ENCODE assay signal across 9 cellular contexts in the genomic region with DNA sequence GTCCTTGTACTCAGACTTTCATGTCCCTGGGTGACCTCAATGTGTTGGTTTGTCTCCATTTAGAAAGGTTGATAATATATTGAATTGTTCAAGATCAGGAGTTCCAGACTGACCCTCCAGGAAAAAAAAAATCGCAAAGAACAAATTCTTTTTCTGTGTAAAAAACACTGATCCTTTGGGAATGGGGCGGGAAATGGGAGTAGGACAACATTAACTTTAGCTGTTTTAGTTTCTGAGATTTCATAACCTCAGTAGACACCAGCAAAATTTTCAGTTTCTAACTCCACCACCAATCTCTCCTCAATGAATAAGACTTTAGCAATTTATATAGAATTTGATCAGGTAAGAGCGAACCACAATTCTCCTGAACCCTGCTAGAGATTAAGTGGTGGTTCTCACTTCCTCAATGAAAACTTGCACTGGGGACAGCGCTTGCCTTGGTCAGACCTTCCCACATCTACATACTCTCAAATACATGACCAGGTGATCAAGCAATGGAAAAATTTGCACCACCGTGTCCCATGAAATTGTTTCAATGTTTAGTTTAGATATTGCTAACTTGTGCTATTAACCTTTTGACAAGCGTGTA.
DNase-seq lines count a peak whose midpoint lies in the region; ATAC-seq and TF ChIP-seq lines count a peak whose summit lies in the region.
"Had no signal": no experiment of that assay in that cellular context is flagged by ENCODE, and none has a peak within 500 bp of the region (broad histone marks: within the 10 kb centered on the region; RNA-seq: fewer than 3 reads in every experiment).

No MANE protein-coding gene starts in this region.

- H4K20me1 ChIP-seq in MM.1S (ENCODE audit: insufficient read depth, low read length), result no peaks in the 10 kb centered on the region

- H3K27me3 Mint-ChIP-seq in type B pancreatic cell, result no peaks in the 10 kb centered on the region

- H3K79me2 ChIP-seq in MM.1S (ENCODE audit: low read length), result no peaks in the 10 kb centered on the region

- H3K9ac ChIP-seq in MM.1S (ENCODE audit: low read length), result no peak overlapping the region

- no peak overlapping the region for H3K27ac Mint-ChIP-seq in type B pancreatic cell

- DNase-seq in MM.1S (peak; percentile 16), lung (ENCODE audit: low spot score) (no peak), type B pancreatic cell (ENCODE audit: extremely low spot score, unreplicated experiment) (no peak), NCI-H1436 (lab: John Stamatoyannopoulos, UW) (no peak), amygdala (lab: John Stamatoyannopoulos, UW) (no peak)
- DNase-seq: pancreas, SIG-M5 had no signal

- H3K9me3 ChIP-seq in MM.1S (replicated peaks; ENCODE audit: insufficient read depth, low read length) (no peaks in the 10 kb centered on the region), lung (ENCODE audit: control insufficient read depth in 2 of 2, insufficient read depth in 1 of 2, low read length in 1 of 2) (no peaks in the 10 kb centered on the region)
- H3K9me3 ChIP-seq: pancreas had no signal

- H3K27me3 ChIP-seq in MM.1S (replicated peaks; ENCODE audit: insufficient read depth, low read length), result no peaks in the 10 kb centered on the region
- H3K27me3 ChIP-seq in lung (ENCODE audit: control insufficient read depth, insufficient read depth), result no peaks in the 10 kb centered on the region
- H3K27me3 ChIP-seq: pancreas had no signal

- H3F3A ChIP-seq in MM.1S (ENCODE audit: insufficient read depth, low read length), result no peaks in the 10 kb centered on the region

- no peaks in the 10 kb centered on the region for H3K9me3 Mint-ChIP-seq in type B pancreatic cell

- TF ChIP-seq CTCF in MM.1S (IDR thresholded peaks at IDR 0.05; ENCODE audit: low read length) (no peak), lung (IDR thresholded peaks at IDR 0.05; ENCODE audit: control extremely low read depth, extremely low read depth) (no peak), type B pancreatic cell (conservative IDR thresholded peaks at IDR 0.05) (no peak)

- no peaks in the 10 kb centered on the region for H3K36me3 ChIP-seq in MM.1S (replicated peaks; ENCODE audit: insufficient read depth, low read length)
- H3K36me3 ChIP-seq in lung (ENCODE audit: control insufficient read depth in 2 of 2, insufficient read depth in 2 of 2, low read length in 2 of 2), result no peaks in the 10 kb centered on the region
- H3K36me3 ChIP-seq in urinary bladder (ENCODE audit: insufficient read depth), result no peaks in the 10 kb centered on the region
- H3K36me3 ChIP-seq: pancreas had no signal

- no peak overlapping the region for H2AFZ ChIP-seq in MM.1S (ENCODE audit: low read length)

- H3K27ac ChIP-seq in MM.1S (ENCODE audit: low read length), result no peak overlapping the region
- peak overlapping the region; percentile 49 to 56 for H3K27ac ChIP-seq in lung (ENCODE audit: low read depth in 1 of 2, low read length in 1 of 2)
- H3K27ac ChIP-seq in urinary bladder (ENCODE audit: low read depth), result peak overlapping the region; percentile 33
- H3K27ac ChIP-seq: pancreas had no signal

- no peaks in the 10 kb centered on the region for H3K4me1 ChIP-seq in MM.1S (ENCODE audit: low read length)
- peaks cover 0 to 13% of the 10 kb centered on the region in 2 donors for H3K4me1 ChIP-seq in lung (ENCODE audit: control insufficient read depth in 2 of 2, insufficient read depth in 2 of 2, low read length in 2 of 2)
- no peaks in the 10 kb centered on the region for H3K4me1 ChIP-seq in urinary bladder (ENCODE audit: insufficient read depth)
- H3K4me1 ChIP-seq: pancreas had no signal

- H3K9me2 ChIP-seq in MM.1S (replicated peaks; ENCODE audit: insufficient read depth, low read length), result no peaks in the 10 kb centered on the region

- H3K4me3 ChIP-seq in MM.1S (ENCODE audit: low read length), result no peak overlapping the region
- no peak overlapping the region for H3K4me3 ChIP-seq in lung
- H3K4me3 ChIP-seq in urinary bladder (ENCODE audit: low read depth, low read length), result no peak overlapping the region
- H3K4me3 ChIP-seq: pancreas had no signal

- H3K4me1 Mint-ChIP-seq in type B pancreatic cell (ENCODE audit: unreplicated experiment), result peaks cover 10% of the 10 kb centered on the region

- H3K36me3 Mint-ChIP-seq in type B pancreatic cell, result no peaks in the 10 kb centered on the region

- no peak overlapping the region for H3K4me2 ChIP-seq in MM.1S (ENCODE audit: low read depth, low read length)

- ATAC-seq in GM19395 (IDR thresholded peaks at IDR 0.05; ENCODE audit: unreplicated experiment), result peak; percentile 78
- no peak for ATAC-seq in lung (ENCODE audit: insufficient read depth, low FRiP score)

- 80 to 88% methylated on average over 6 of the region's 6 CpGs for WGBS in lung, 2 donors
- WGBS in urinary bladder, result 85% methylated on average over 6 of the region's 6 CpGs

- H3K4me3 Mint-ChIP-seq in type B pancreatic cell, result no peak overlapping the region
